Comparison of ENCODE assay signal across 9 cellular contexts in the genomic region with DNA sequence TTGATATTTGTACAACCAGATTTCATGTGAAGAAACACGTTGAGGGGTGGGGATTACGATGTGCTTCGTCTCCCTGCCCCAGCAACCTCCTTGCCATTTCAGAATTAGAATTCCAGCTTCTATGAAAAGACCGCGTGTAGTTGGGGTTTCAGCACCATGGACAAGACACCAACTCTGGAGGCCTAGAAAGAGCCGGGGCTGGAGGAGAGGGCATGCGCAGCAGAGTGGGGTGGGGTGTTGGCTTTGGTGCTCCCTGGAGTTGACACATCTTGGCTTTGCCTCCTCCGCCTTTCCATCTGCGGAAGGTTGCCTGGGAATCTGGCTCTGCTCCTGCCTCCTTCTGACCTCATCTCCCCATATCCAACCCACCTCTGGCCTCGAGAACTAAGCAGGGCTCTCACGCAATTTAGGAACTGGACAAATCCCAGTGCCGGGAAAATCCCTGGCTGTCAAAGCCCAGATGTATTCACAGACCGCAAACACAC. TPM values are rescaled to one million over a fixed set of nuclear protein-coding genes. Genes with fewer than 3 reads are reported as not detected.
DNase-seq lines count a peak whose midpoint lies in the region; ATAC-seq and TF ChIP-seq lines count a peak whose summit lies in the region.
"Had no signal": no experiment of that assay in that cellular context is flagged by ENCODE, and none has a peak within 500 bp of the region (broad histone marks: within the 10 kb centered on the region; RNA-seq: fewer than 3 reads in every experiment).

No MANE protein-coding gene starts in this region.

- H3K4me3 Mint-ChIP-seq in CD8-positive, alpha-beta T cell, result no peak overlapping the region

- TF ChIP-seq POLR2A in spleen (IDR thresholded peaks at IDR 0.05), result no peak

- no peaks in the 10 kb centered on the region for H3K9me3 ChIP-seq in CD8-positive, alpha-beta T cell (ENCODE audit: low read length)
- H3K9me3 ChIP-seq in spleen, result no peaks in the 10 kb centered on the region

- TF ChIP-seq CTCF in CD8-positive, alpha-beta T cell (IDR thresholded peaks at IDR 0.05), result no peak
- TF ChIP-seq CTCF in spleen (IDR thresholded peaks at IDR 0.05 in 8 of 11, conservative IDR thresholded peaks at IDR 0.05 in 3 of 11), result no peak

- no peaks in the 10 kb centered on the region for H3K9me3 Mint-ChIP-seq in CD8-positive, alpha-beta T cell

- no peaks in the 10 kb centered on the region for H3K4me1 ChIP-seq in CD8-positive, alpha-beta T cell (ENCODE audit: insufficient read depth, low read length)
- H3K4me1 ChIP-seq in spleen, result peaks cover 0 to 4% (median 0%) of the 10 kb centered on the region in 6 donors

- H3K27me3 Mint-ChIP-seq in CD8-positive, alpha-beta T cell (ENCODE audit: low read depth), result peaks cover 9% of the 10 kb centered on the region

- DNase-seq in CD8-positive, alpha-beta T cell, result peak in 1 of 7 experiments; percentile 18
- DNase-seq in KBM-7 (peak; percentile 50), T47D (ENCODE audit: low read depth in 1 of 2, low spot score in 1 of 2) (peak; percentile 66 to 75), left kidney (ENCODE audit: low read depth, low spot score) (peak; percentile 94), spleen (no peak)

- intact Hi-C loops in CD8-positive, alpha-beta T cell (cut with DNase I, micrococcal nuclease), result no loop called here
- intact Hi-C loops in spleen (cut with DNase I; ENCODE audit: low total_unique reads), result no loop called here

- H3K36me3 Mint-ChIP-seq in CD8-positive, alpha-beta T cell, result peaks cover 4% of the 10 kb centered on the region

- WGBS in spleen, 5 donors, result 27 to 41% (median 36%) methylated on average over 13 of the region's 13 CpGs

- peak; percentile 52 for ATAC-seq in CD8-positive, alpha-beta T cell
- ATAC-seq in GM18909 (IDR thresholded peaks at IDR 0.05; ENCODE audit: poor library complexity, unreplicated experiment) (no peak), GM18858 (IDR thresholded peaks at IDR 0.05; ENCODE audit: unreplicated experiment) (no peak), GM19455 (IDR thresholded peaks at IDR 0.05; ENCODE audit: unreplicated experiment) (no peak)

- peaks cover 2% of the 10 kb centered on the region for H3K4me1 Mint-ChIP-seq in CD8-positive, alpha-beta T cell (ENCODE audit: low read depth)

- no peaks in the 10 kb centered on the region for H3K27me3 ChIP-seq in CD8-positive, alpha-beta T cell (ENCODE audit: insufficient read depth, low read length)
- H3K27me3 ChIP-seq in spleen (replicated peaks in 1 of 7), result peaks cover 0 to 53% (median 3%) of the 10 kb centered on the region in 7 donors

- no peaks in the 10 kb centered on the region for H3K36me3 ChIP-seq in CD8-positive, alpha-beta T cell (ENCODE audit: insufficient read depth, low read length)
- peaks cover 0 to 19% (median 0%) of the 10 kb centered on the region in 6 donors for H3K36me3 ChIP-seq in spleen

- H3K27ac ChIP-seq in CD8-positive, alpha-beta T cell (ENCODE audit: low read depth, low read length), result no peak overlapping the region
- no peak overlapping the region for H3K27ac ChIP-seq in spleen
- H3K27ac ChIP-seq: SK-N-MC had no signal

- in situ Hi-C loops in KBM-7 (cut with MboI; ENCODE audit: low pct_unique_long_range_greater_than_20kb, low sequenced_read_pairs) (no loop called here), T47D (cut with HindIII; ENCODE audit: low pct_unique_long_range_greater_than_20kb, low sequenced_read_pairs) (no loop called here)

- no peak overlapping the region for H3K27ac Mint-ChIP-seq in CD8-positive, alpha-beta T cell

- no peak overlapping the region for H3K4me3 ChIP-seq in CD8-positive, alpha-beta T cell (ENCODE audit: low read depth, low read length)
- no peak overlapping the region for H3K4me3 ChIP-seq in spleen
- H3K4me3 ChIP-seq: SK-N-MC had no signal

- CTCF ChIA-PET in CD8-positive, alpha-beta T cell (lab: Charles Lee), result interaction anchor here (0.9 to 2.6 kb wide), 3 partner anchors 13 to 28 kb away, joined by 3 to 15 read pairs (median 6); no protein-coding TSS in a partner anchor

- POLR2A ChIA-PET in CD8-positive, alpha-beta T cell (lab: Charles Lee), result interaction anchor here (0.5 kb wide), 1 partner anchor 13 kb away, joined by 3 read pairs; no protein-coding TSS in a partner anchor

RNA-seq across cellular contexts. Expression of gene HTR6, which starts 11.8 kb away (rescaled TPM):
- total RNA-seq in CD8-positive, alpha-beta T cell, result 1 to 10 TPM in 1 of 2 experiments, under 1 TPM in 1; 0.87 to 1.1 TPM
- under 1 TPM in 2 of 7 donors, not detected in 5; 0.13 to 0.47 TPM for total RNA-seq in spleen
- under 1 TPM in 1 of 3 donors, not detected in 2; 0.06 TPM for polyA plus RNA-seq in spleen

RNA-seq across cellular contexts. Expression of gene NBL1, which starts 32.4 kb away (rescaled TPM):
- total RNA-seq in CD8-positive, alpha-beta T cell, result 10 to 100 TPM; 76.5 to 80.5 TPM
- 10 to 100 TPM in 6 of 7 donors, 1 to 10 TPM in 1; 9.9 to 50.1 (median 18.6) TPM for total RNA-seq in spleen
- 10 to 100 TPM; 16.4 to 26.8 (median 16.6) TPM for polyA plus RNA-seq in spleen
